In the genomic region with DNA sequence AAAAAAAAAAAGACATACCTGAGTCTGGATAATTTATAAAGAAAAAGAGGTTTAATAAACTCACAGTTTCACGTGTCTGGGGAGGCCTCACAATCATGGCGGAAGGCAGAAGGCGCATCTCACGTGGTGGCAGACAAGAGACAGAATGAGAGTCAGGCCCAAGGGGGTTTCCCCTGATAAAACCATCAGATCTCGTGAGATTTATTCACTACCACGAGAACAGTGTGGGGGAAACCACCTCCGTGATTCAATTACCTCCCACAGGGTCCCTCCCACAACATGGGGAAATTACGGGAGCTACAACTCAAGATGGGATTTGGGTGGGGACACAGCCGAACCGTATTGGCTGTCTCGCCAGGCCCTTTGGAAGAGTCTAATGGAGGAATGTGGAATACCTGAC, we compare ENCODE assay signal across 16 cellular contexts.
"Had no signal": no experiment of that assay in that cellular context is flagged by ENCODE, and none has a peak within 500 bp of the region (broad histone marks: within the 10 kb centered on the region; RNA-seq: fewer than 3 reads in every experiment).

No MANE protein-coding gene starts in this region.

- H3K4me1 Mint-ChIP-seq: endodermal cell, T-cell had no signal

- H3K9me3 ChIP-seq: adrenal gland, gastrocnemius medialis, pancreas, testis had no signal

- H3K36me3 ChIP-seq: adrenal gland, gastrocnemius medialis, heart left ventricle, lower lobe of right lung, pancreas, spleen had no signal

- H3K4me3 Mint-ChIP-seq: endodermal cell; stimulated activated naive CD8-positive, alpha-beta T cell treated with anti-CD3 and anti-CD28 coated beads, Interleukin-15, amount 100 ng/mL, for 72 hours; T-cell had no signal

- H3K27me3 ChIP-seq: adrenal gland, gastrocnemius medialis, pancreas, testis had no signal

- FAIRE-seq: islet of Langerhans, pancreas had no signal

- H3K4me3 ChIP-seq: adrenal gland, gastrocnemius medialis, heart left ventricle, lower lobe of right lung, pancreas, spleen, testis had no signal

- DNase-seq: activated CD4-positive, CD25-positive, alpha-beta regulatory T cell treated with anti-CD3 and anti-CD28 coated beads, Interleukin-2, amount 50 U/mL, for 72 hours; activated CD8-positive, alpha-beta memory T cell treated with anti-CD3 and anti-CD28 coated beads, Interleukin-2, amount 50 U/mL, for 4 hours; endodermal cell; gastrocnemius medialis; heart left ventricle; left colon; lower lobe of right lung; midbrain; pancreas; spleen; stimulated activated naive CD8-positive, alpha-beta T cell treated with anti-CD3 and anti-CD28 coated beads, Interleukin-15, amount 100 ng/mL, for 72 hours; T-cell; testis had no signal

- ATAC-seq: left colon; sciatic nerve; stimulated activated naive CD8-positive, alpha-beta T cell treated with anti-CD3 and anti-CD28 coated beads, Interleukin-15, amount 100 ng/mL, for 72 hours had no signal

- H3K27ac Mint-ChIP-seq: endodermal cell, T-cell had no signal

- H3K27ac ChIP-seq: lower lobe of right lung, pancreas, spleen, testis had no signal

- H3K36me3 Mint-ChIP-seq: T-cell had no signal

- H3K4me1 ChIP-seq: adrenal gland, gastrocnemius medialis, lower lobe of right lung, pancreas, spleen, testis had no signal
